21 cellular contexts compared by ENCODE assay signal in the genomic region with DNA sequence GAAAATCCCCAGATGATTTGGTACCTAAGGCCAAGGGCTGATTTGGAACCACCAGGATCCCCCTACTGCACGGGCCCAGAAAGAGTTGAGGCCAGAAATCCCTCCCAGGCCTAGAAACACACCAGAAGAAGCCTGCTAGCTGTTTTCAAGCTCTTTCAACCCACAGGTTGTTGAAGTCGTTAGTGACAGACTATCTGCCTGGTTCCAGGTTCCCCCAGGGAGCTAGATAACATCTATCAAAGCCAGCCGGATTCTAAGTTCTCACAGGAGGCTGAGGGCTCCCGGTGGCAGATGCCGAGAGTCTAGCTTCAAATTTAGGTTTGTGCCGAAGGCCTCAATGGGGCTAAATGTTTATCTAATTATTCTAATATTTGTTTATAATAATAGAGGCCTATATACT.
DNase-seq lines count a peak whose midpoint lies in the region; ATAC-seq and TF ChIP-seq lines count a peak whose summit lies in the region.
"Had no signal": no experiment of that assay in that cellular context is flagged by ENCODE, and none has a peak within 500 bp of the region (broad histone marks: within the 10 kb centered on the region; RNA-seq: fewer than 3 reads in every experiment).

No MANE protein-coding gene starts in this region.

- peak overlapping the region; percentile 72 for H3K27ac ChIP-seq in RWPE1
- H3K27ac ChIP-seq: 22Rv1 had no signal

- ATAC-seq in stimulated activated naive CD8-positive, alpha-beta T cell treated with anti-CD3 and anti-CD28 coated beads, Interleukin-15, Interleukin-2, amounts not matched to agents 100 U/mL and 50 U/mL, for 24 hours, result no peak
- ATAC-seq: GM12878, HepG2, SK-N-SH treated with all-trans-retinoic acid at 6 μM for 48 hours had no signal

- CTCF ChIA-PET in RWPE1 (lab: Yijun Ruan, JAX) (no interaction called here), HEK293T (lab: Yijun Ruan, JAX) (interaction anchor here (0.6 to 1.1 kb wide), 2 partner anchors 135 to 739 kb away, joined by 3 read pairs; no protein-coding TSS in a partner anchor)

- peaks cover 23% of the 10 kb centered on the region for H3K4me1 ChIP-seq in BE2C

- DNase-seq in DMS 273 (lab: John Stamatoyannopoulos, UW; ENCODE audit: unreplicated experiment) (peak; percentile 60), DMS 273 treated with DMSO at 0.1 percent for 48 hours (lab: John Stamatoyannopoulos, UW) (no peak), BE2C (peak; percentile 67), RWPE1 (ENCODE audit: low spot score) (no peak), islet precursor cell (peak; percentile 75), posterior cingulate gyrus (no peak), HEK293T (ENCODE audit: extremely low spot score) (no peak)
- DNase-seq in stimulated activated naive CD8-positive, alpha-beta T cell treated with anti-CD3 and anti-CD28 coated beads, Interleukin-15, Interleukin-2, amounts not matched to agents 100 U/mL and 50 U/mL, for 24 hours, result no peak
- DNase-seq: Calu3; CD8-positive, alpha-beta memory T cell; HCEC 1CT; Kasumi-1; NCI-H1436; NCI-H187; NCI-H2081 treated with DMSO at 0.1 percent for 48 hours; NCI-H446 treated with DMSO at 0.1 percent for 48 hours; NCI-H526 had no signal

- no peak overlapping the region for H3K4me3 ChIP-seq in BE2C (ENCODE audit: low read depth, low read length)
- H3K4me3 ChIP-seq: GM12878 had no signal

- no peaks in the 10 kb centered on the region for H3K9me3 ChIP-seq in BE2C

- TF ChIP-seq CTCF in BE2C (IDR thresholded peaks at IDR 0.05; ENCODE audit: low read depth, low read length), result no peak
- no peak for TF ChIP-seq CTCF in RWPE1 (conservative IDR thresholded peaks at IDR 0.05; ENCODE audit: low read depth)

- H3K36me3 ChIP-seq in BE2C, result no peaks in the 10 kb centered on the region

- H3K27me3 ChIP-seq in BE2C, result no peaks in the 10 kb centered on the region

- intact Hi-C loops in posterior cingulate gyrus (cut with DNase I), result no loop called here

- POLR2A ChIA-PET in RWPE1 (lab: Yijun Ruan, JAX; ENCODE audit: low non-redundant PET), result interaction anchor here (0.5 kb wide), 1 partner anchor 835 kb away, joined by 9 read pairs; no protein-coding TSS in a partner anchor
- POLR2A ChIA-PET in HEK293T (lab: Yijun Ruan, JAX), result no interaction called here

TF ChIP-seq in HEK293T, 16 proteins besides CTCF, POLR2A, EP300 and RAD21:
- no peak for TF ChIP-seq ARNT (IDR thresholded peaks at IDR 0.05)
- TF ChIP-seq FOXA1 (IDR thresholded peaks at IDR 0.05), result no peak
- no peak for TF ChIP-seq LEF1 (IDR thresholded peaks at IDR 0.05; ENCODE audit: borderline replicate concordance)

Comparison
In these comparisons a context has a peak if more than half of its experiments do, and no peak if none do; other contexts are left out.
1. DNase-seq: peak in DMS 273 (single experiment), BE2C (single experiment) and islet precursor cell (single experiment); none in DMS 273 treated with DMSO at 0.1 percent for 48 hours (single experiment), RWPE1 (single experiment), stimulated activated naive CD8-positive, alpha-beta T cell treated with anti-CD3 and anti-CD28 coated beads, Interleukin-15, Interleukin-2, amounts not matched to agents 100 U/mL and 50 U/mL, for 24 hours (single experiment), posterior cingulate gyrus (0 of 10) and HEK293T (single experiment).